Comparison of ENCODE assay signal across 10 cellular contexts in the genomic region with DNA sequence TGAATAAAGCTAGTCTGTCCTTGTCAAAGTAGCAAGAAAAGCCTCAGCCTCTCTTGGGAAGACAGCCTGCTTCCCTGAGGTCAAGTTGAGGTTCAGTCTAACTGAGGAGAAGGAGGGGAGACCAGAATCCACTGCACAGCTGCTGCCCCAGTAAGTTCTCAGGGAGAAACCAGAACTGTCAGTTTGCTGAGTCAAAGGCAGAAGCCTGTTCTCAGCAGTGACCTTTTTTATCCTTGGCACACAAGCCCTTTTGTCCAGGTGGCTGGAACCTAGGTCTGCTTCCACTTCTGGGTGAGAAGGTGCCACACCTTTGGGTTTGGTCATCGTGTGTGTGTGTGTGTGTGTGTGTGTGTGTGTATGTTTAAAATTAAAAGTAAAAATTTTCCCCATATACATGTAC.
DNase-seq lines count a peak whose midpoint lies in the region; ATAC-seq and TF ChIP-seq lines count a peak whose summit lies in the region.
"Had no signal": no experiment of that assay in that cellular context is flagged by ENCODE, and none has a peak within 500 bp of the region (broad histone marks: within the 10 kb centered on the region; RNA-seq: fewer than 3 reads in every experiment).

No MANE protein-coding gene starts in this region.

- DNase-seq in GM12865 (ENCODE audit: low read depth) (peak; percentile 91), iPS-NIHi11 (ENCODE audit: low spot score) (no peak), nephron progenitor cell (no peak)
- no peak for DNase-seq in T-helper 2 cell treated with Interferon-gamma antibody and Interleukin-4, amounts not matched to agents 5 μg/mL and 100 μg/mL, for 36 hours (ENCODE audit: low spot score)
- DNase-seq: heart left ventricle, NCI-H146 had no signal

- H3K4me1 ChIP-seq in muscle layer of duodenum (ENCODE audit: control insufficient read depth in 1 of 2, insufficient read depth in 2 of 2, low read length in 2 of 2) = peaks cover 16 to 80% of the 10 kb centered on the region in 2 donors

- ATAC-seq in HG02588 (IDR thresholded peaks at IDR 0.05; ENCODE audit: unreplicated experiment) (peak; percentile 26), GM19455 (IDR thresholded peaks at IDR 0.05; ENCODE audit: unreplicated experiment) (no peak), GM21576 (IDR thresholded peaks at IDR 0.05; ENCODE audit: unreplicated experiment) (no peak)

- H3K36me3 Mint-ChIP-seq in T-helper 2 cell treated with Interferon-gamma antibody and Interleukin-4, amounts not matched to agents 5 μg/mL and 100 μg/mL, for 36 hours (ENCODE audit: low read depth) = peaks cover 44% of the 10 kb centered on the region
- peaks cover 21% of the 10 kb centered on the region for H3K36me3 Mint-ChIP-seq in nephron progenitor cell (ENCODE audit: low read depth)

- H3K27ac ChIP-seq in muscle layer of duodenum (ENCODE audit: low read length) = peak overlapping the region; percentile 70

- no peaks in the 10 kb centered on the region for H3K9me3 ChIP-seq in muscle layer of duodenum (ENCODE audit: control insufficient read depth in 1 of 2, low read length in 2 of 2)
- H3K9me3 ChIP-seq: heart left ventricle had no signal

- H3K27ac Mint-ChIP-seq in T-helper 2 cell treated with Interferon-gamma antibody and Interleukin-4, amounts not matched to agents 5 μg/mL and 100 μg/mL, for 36 hours = peak overlapping the region; percentile 99
- no peak overlapping the region for H3K27ac Mint-ChIP-seq in nephron progenitor cell

- no peaks in the 10 kb centered on the region for H3K36me3 ChIP-seq in muscle layer of duodenum (ENCODE audit: control insufficient read depth in 1 of 2, insufficient read depth in 2 of 2, low read length in 2 of 2)

- H3K9me3 Mint-ChIP-seq in T-helper 2 cell treated with Interferon-gamma antibody and Interleukin-4, amounts not matched to agents 5 μg/mL and 100 μg/mL, for 36 hours = no peaks in the 10 kb centered on the region
- H3K9me3 Mint-ChIP-seq in nephron progenitor cell = no peaks in the 10 kb centered on the region

- H3K4me1 Mint-ChIP-seq in T-helper 2 cell treated with Interferon-gamma antibody and Interleukin-4, amounts not matched to agents 5 μg/mL and 100 μg/mL, for 36 hours (ENCODE audit: low read depth) = peaks cover 87% of the 10 kb centered on the region
- peaks cover 42% of the 10 kb centered on the region for H3K4me1 Mint-ChIP-seq in nephron progenitor cell

- H3K4me3 ChIP-seq in GM12865 (ENCODE audit: low read depth, low read length) = no peak overlapping the region
- no peak overlapping the region for H3K4me3 ChIP-seq in muscle layer of duodenum (ENCODE audit: low read depth in 1 of 2, low read length in 2 of 2)
- H3K4me3 ChIP-seq: heart left ventricle had no signal

- no peaks in the 10 kb centered on the region for H3K27me3 Mint-ChIP-seq in T-helper 2 cell treated with Interferon-gamma antibody and Interleukin-4, amounts not matched to agents 5 μg/mL and 100 μg/mL, for 36 hours (ENCODE audit: low read depth)
- peaks cover 7% of the 10 kb centered on the region for H3K27me3 Mint-ChIP-seq in nephron progenitor cell (ENCODE audit: low read depth, poor library complexity)

- H3K4me3 Mint-ChIP-seq in T-helper 2 cell treated with Interferon-gamma antibody and Interleukin-4, amounts not matched to agents 5 μg/mL and 100 μg/mL, for 36 hours = peak overlapping the region; percentile 79
- H3K4me3 Mint-ChIP-seq in nephron progenitor cell = no peak overlapping the region

- TF ChIP-seq CTCF in GM12865 (IDR thresholded peaks at IDR 0.05; ENCODE audit: insufficient read depth, low read depth, low read length, missing control alignments) = no peak
- no peak for TF ChIP-seq CTCF in nephron progenitor cell (IDR thresholded peaks at IDR 0.05)

- no peaks in the 10 kb centered on the region for H3K27me3 ChIP-seq in muscle layer of duodenum (ENCODE audit: low read depth, low read length)
- H3K27me3 ChIP-seq: heart left ventricle had no signal
